In the genomic region with DNA sequence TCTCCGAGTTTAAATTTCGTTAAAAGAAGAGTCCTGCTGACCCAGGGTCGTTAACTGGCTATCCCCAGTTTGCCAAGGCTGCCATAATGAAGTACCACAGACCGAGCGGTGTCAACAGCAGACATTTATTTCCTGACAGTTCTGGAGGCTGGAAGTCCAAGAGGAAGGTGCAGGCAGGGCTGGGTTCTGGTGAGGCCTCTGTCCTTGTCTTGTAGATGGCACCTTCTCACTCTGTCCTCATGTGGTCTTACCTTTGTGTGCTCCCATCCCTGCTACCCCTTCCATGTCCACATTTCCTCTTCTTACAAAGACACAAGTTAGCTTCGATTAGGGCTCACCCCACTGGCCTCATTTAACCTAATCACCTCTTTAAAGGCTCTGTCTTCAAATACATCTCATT, we compare ENCODE assay signal across 19 cellular contexts. TPM values are rescaled to one million over a fixed set of nuclear protein-coding genes. Genes with fewer than 3 reads are reported as not detected.
A peak's percentile ranks its signal among the peaks of the same experiment; 100 is the strongest.
DNase-seq lines count a peak whose midpoint lies in the region; TF ChIP-seq lines count a peak whose summit lies in the region.
"Had no signal": no experiment of that assay in that cellular context is flagged by ENCODE, and none has a peak within 500 bp of the region (broad histone marks: within the 10 kb centered on the region; RNA-seq: fewer than 3 reads in every experiment).

No MANE protein-coding gene starts in this region.

- H3K23ac ChIP-seq in neuronal stem cell (ENCODE audit: low read depth, low read length, poor library complexity), result no peak overlapping the region

- H3K4ac ChIP-seq in neuronal stem cell (ENCODE audit: low read length), result no peak overlapping the region

- no peak overlapping the region for H4K91ac ChIP-seq in neuronal stem cell (ENCODE audit: low read depth, low read length, poor library complexity)

- H3K9me3 Mint-ChIP-seq in Caco-2 (ENCODE audit: unreplicated experiment), result no peaks in the 10 kb centered on the region

- H4K20me1 ChIP-seq in Loucy (ENCODE audit: insufficient read depth, low read length, poor library complexity, severe bottlenecking) (no peaks in the 10 kb centered on the region), OCI-LY7 (ENCODE audit: insufficient read depth, low read length) (no peaks in the 10 kb centered on the region)
- H4K20me1 ChIP-seq: BLaER1 treated with 17β-estradiol and CSF1 and Interleukin-3, amounts not matched to agents 10 nM and 100 nM had no signal

- intact Hi-C loops in Caco-2 (cut with micrococcal nuclease; ENCODE audit: unreplicated experiment), result loop anchor here (5.0 to 10.0 kb wide), 2 partner anchors 573 to 850 kb away; no protein-coding TSS in a partner anchor
- intact Hi-C loops in OCI-LY7 (cut with micrococcal nuclease; ENCODE audit: unreplicated experiment), result no loop called here

- no peak overlapping the region for H3K4me3 Mint-ChIP-seq in Caco-2 (ENCODE audit: unreplicated experiment)
- H3K4me3 Mint-ChIP-seq: CD4-positive, alpha-beta memory T cell had no signal

- H3K4me3 ChIP-seq in Caco-2 (ENCODE audit: low read depth, low read length), result no peak overlapping the region
- H3K4me3 ChIP-seq in HEK293 (ENCODE audit: low read depth, low read length), result no peak overlapping the region
- H3K4me3 ChIP-seq in Loucy (ENCODE audit: low read length, poor library complexity, severe bottlenecking), result no peak overlapping the region
- H3K4me3 ChIP-seq in neuronal stem cell (ENCODE audit: low read length in 2 of 2), result no peak overlapping the region
- no peak overlapping the region for H3K4me3 ChIP-seq in OCI-LY7 (ENCODE audit: low read depth, low read length, poor library complexity, severe bottlenecking)
- H3K4me3 ChIP-seq: BLaER1 treated with 17β-estradiol and CSF1 and Interleukin-3, amounts not matched to agents 10 nM and 100 nM; HAP-1 had no signal

- no peaks in the 10 kb centered on the region for H3K79me1 ChIP-seq in neuronal stem cell (ENCODE audit: low read depth, low read length)

- H3K9ac ChIP-seq in Loucy (ENCODE audit: low read depth, low read length, poor library complexity, severe bottlenecking), result no peak overlapping the region
- no peak overlapping the region for H3K9ac ChIP-seq in neuronal stem cell (ENCODE audit: low read depth, low read length, poor library complexity)
- H3K9ac ChIP-seq: BLaER1 treated with 17β-estradiol and CSF1 and Interleukin-3, amounts not matched to agents 10 nM and 100 nM had no signal

- H3K79me2 ChIP-seq in Loucy (ENCODE audit: insufficient read depth, low read length), result no peaks in the 10 kb centered on the region
- no peaks in the 10 kb centered on the region for H3K79me2 ChIP-seq in OCI-LY7 (ENCODE audit: insufficient read depth, low read depth, low read length)

- H2BK120ac ChIP-seq in neuronal stem cell (ENCODE audit: low read depth, low read length), result no peak overlapping the region

- H2BK5ac ChIP-seq in neuronal stem cell (ENCODE audit: low read length), result no peak overlapping the region

- H2AK5ac ChIP-seq in neuronal stem cell (ENCODE audit: low read depth, low read length), result no peak overlapping the region

- TF ChIP-seq CTCF in Caco-2 (IDR thresholded peaks at IDR 0.05; ENCODE audit: insufficient read depth in 1 of 2, low read depth in 1 of 2, low read length in 1 of 2, severe bottlenecking in 1 of 2, unreplicated experiment in 1 of 2) (no peak), HEK293 (tag by site-specific recombination; IDR thresholded peaks at IDR 0.05) (no peak), Loucy (conservative IDR thresholded peaks at IDR 0.05; ENCODE audit: low read length) (no peak), GM10266 (IDR thresholded peaks at IDR 0.05; ENCODE audit: control insufficient read depth, insufficient read depth, low read depth, missing control alignments) (no peak), OCI-LY7 (conservative IDR thresholded peaks at IDR 0.05; ENCODE audit: low read length) (no peak)

- H4K8ac ChIP-seq in neuronal stem cell (ENCODE audit: low read depth, low read length), result no peak overlapping the region

- no TSS peak for BruUV-seq in Caco-2 (replicated peaks; lab: Mats Ljungman, UMichigan)
- BruUV-seq in OCI-LY7 (replicated peaks; lab: Mats Ljungman, UMichigan), result no TSS peak

- H3K27me3 ChIP-seq in Caco-2 (replicated peaks; ENCODE audit: control insufficient read depth, insufficient read depth, low read length), result no peaks in the 10 kb centered on the region
- no peaks in the 10 kb centered on the region for H3K27me3 ChIP-seq in Loucy (ENCODE audit: insufficient read depth, low read length, poor library complexity, severe bottlenecking)
- H3K27me3 ChIP-seq in neuronal stem cell (ENCODE audit: control insufficient read depth in 3 of 3, insufficient read depth in 3 of 3, low read depth in 1 of 3, low read length in 3 of 3), result no peaks in the 10 kb centered on the region
- H3K27me3 ChIP-seq: BLaER1 treated with 17β-estradiol and CSF1 and Interleukin-3, amounts not matched to agents 10 nM and 100 nM had no signal

- no CpG with 5 or more reads among the region's 6 CpGs for WGBS in neuronal stem cell (ENCODE audit: extremely low coverage in 2 of 2, insufficient read length in 2 of 2, insufficient replicate concordance in 1 of 2), 2 donors

- POLR2A ChIA-PET in Caco-2 (lab: Charles Lee) (no interaction called here), HEK293 (lab: Yijun Ruan, JAX) (interaction anchor here (0.8 kb wide), 1 partner anchor 91 kb away, joined by 3 read pairs; no protein-coding TSS in a partner anchor), OCI-LY7 (lab: Charles Lee) (interaction anchor here (0.6 to 1.1 kb wide), 4 partner anchors 29 to 439 kb away, joined by 3 to 5 read pairs (median 3); a partner anchor contains a TSS)

- H2AFZ ChIP-seq in Loucy (ENCODE audit: low read length) (0 out of 2 replicates have a peak overlapping the region, but pooled peaks have one; percentile 68), neuronal stem cell (ENCODE audit: low read length) (peak overlapping the region; percentile 25), OCI-LY7 (ENCODE audit: low read length) (no peak overlapping the region)

- no peak overlapping the region for H3K27ac ChIP-seq in HEK293 (ENCODE audit: extremely low read depth, low read depth, low read length)
- no peak overlapping the region for H3K27ac ChIP-seq in neuronal stem cell (replicated peaks; ENCODE audit: low read length)
- H3K27ac ChIP-seq in OCI-LY7 (ENCODE audit: low read depth, low read length, poor library complexity, severe bottlenecking), result no peak overlapping the region
- H3K27ac ChIP-seq: 22Rv1; BLaER1 treated with 17β-estradiol and CSF1 and Interleukin-3, amounts not matched to agents 10 nM and 100 nM had no signal

- no peak overlapping the region for H3K14ac ChIP-seq in neuronal stem cell (ENCODE audit: low read length)

- DNase-seq in Caco-2, result no peak
- DNase-seq in neuronal stem cell (ENCODE audit: low spot score), result no peak
- no peak for DNase-seq in GM10266 (ENCODE audit: extremely low spot score)
- no peak for DNase-seq in medulla oblongata (ENCODE audit: extremely low spot score)
- no peak for DNase-seq in AG08396 (ENCODE audit: low spot score)
- no peak for DNase-seq in OCI-LY7 (ENCODE audit: low spot score)
- DNase-seq: AML-193; BE2C; CD4-positive, alpha-beta memory T cell; COR-L47; DMS153; DND-41; GDM1; GOT3 had no signal

- H3K4me1 ChIP-seq in Caco-2 (peaks cover 11% of the 10 kb centered on the region), HEK293 (ENCODE audit: control insufficient read depth, insufficient read depth, low read length) (no peaks in the 10 kb centered on the region), Loucy (ENCODE audit: insufficient read depth, low read length, poor library complexity, severe bottlenecking) (no peaks in the 10 kb centered on the region), neuronal stem cell (ENCODE audit: control insufficient read depth in 2 of 2, insufficient read depth in 1 of 2, low read depth in 1 of 2, low read length in 2 of 2) (no peaks in the 10 kb centered on the region), OCI-LY7 (ENCODE audit: insufficient read depth, low read length, poor library complexity, severe bottlenecking) (no peaks in the 10 kb centered on the region)
- H3K4me1 ChIP-seq: BE2C, HAP-1 had no signal

- H3K36me3 ChIP-seq in Caco-2 (ENCODE audit: control insufficient read depth, insufficient read depth, low read length), result no peaks in the 10 kb centered on the region
- no peaks in the 10 kb centered on the region for H3K36me3 ChIP-seq in HEK293 (ENCODE audit: control insufficient read depth in 2 of 2, insufficient read depth in 1 of 2, low read length in 2 of 2)
- H3K36me3 ChIP-seq in Loucy (ENCODE audit: insufficient read depth, low read length), result no peaks in the 10 kb centered on the region
- H3K36me3 ChIP-seq in neuronal stem cell (replicated peaks in 1 of 2; ENCODE audit: control insufficient read depth in 2 of 2, insufficient read depth in 2 of 2, low read length in 2 of 2), result no peaks in the 10 kb centered on the region
- H3K36me3 ChIP-seq in OCI-LY7 (ENCODE audit: insufficient read depth, low read length), result no peaks in the 10 kb centered on the region
- H3K36me3 ChIP-seq: BE2C; BLaER1 treated with 17β-estradiol and CSF1 and Interleukin-3, amounts not matched to agents 10 nM and 100 nM; HAP-1 had no signal

- H2BK15ac ChIP-seq in neuronal stem cell (ENCODE audit: low read length), result no peak overlapping the region

- no peaks in the 10 kb centered on the region for H3F3A ChIP-seq in Loucy (ENCODE audit: low read depth)

- H3K4me2 ChIP-seq in Loucy (ENCODE audit: low read depth, low read length, poor library complexity, severe bottlenecking) (no peak overlapping the region), neuronal stem cell (ENCODE audit: insufficient read depth, low read length, poor library complexity, severe bottlenecking) (no peak overlapping the region), OCI-LY7 (ENCODE audit: low read length) (no peak overlapping the region)
- H3K4me2 ChIP-seq: BLaER1 treated with 17β-estradiol and CSF1 and Interleukin-3, amounts not matched to agents 10 nM and 100 nM had no signal

- H3K4me1 Mint-ChIP-seq in Caco-2 (ENCODE audit: low read depth, unreplicated experiment), result peaks cover 13% of the 10 kb centered on the region

- no peak overlapping the region for H2BK12ac ChIP-seq in neuronal stem cell (ENCODE audit: low read length)

- no peaks in the 10 kb centered on the region for H3K9me2 ChIP-seq in Loucy (replicated peaks; ENCODE audit: low read depth, low read length)
- H3K9me2 ChIP-seq in OCI-LY7 (ENCODE audit: insufficient read depth, low read length), result no peaks in the 10 kb centered on the region

- no peaks in the 10 kb centered on the region for H3K27me3 Mint-ChIP-seq in Caco-2 (ENCODE audit: insufficient read depth, unreplicated experiment)

- peak overlapping the region; percentile 87 for H3K27ac Mint-ChIP-seq in Caco-2 (ENCODE audit: unreplicated experiment)
- H3K27ac Mint-ChIP-seq: CD4-positive, alpha-beta memory T cell had no signal

- CTCF ChIA-PET in Caco-2 (lab: Charles Lee) (interaction anchor here (0.6 to 2.6 kb wide), 4 partner anchors 30 to 774 kb away, joined by 3 to 91 read pairs (median 6); a partner anchor contains a TSS), HEK293 (lab: Yijun Ruan, JAX) (interaction anchor here (0.6 to 11.6 kb wide), 27 partner anchors 8 to 797 kb away, joined by 3 to 475 read pairs (median 6); no protein-coding TSS in a partner anchor), OCI-LY7 (lab: Charles Lee; ENCODE audit: unreplicated experiment) (interaction anchor here (0.6 to 1.5 kb wide), 3 partner anchors 86 to 1100 kb away, joined by 3 to 8 read pairs (median 4); no protein-coding TSS in a partner anchor)

- no peak overlapping the region for H3K18ac ChIP-seq in neuronal stem cell (ENCODE audit: low read length)

- peaks cover 5% of the 10 kb centered on the region for H3K36me3 Mint-ChIP-seq in Caco-2 (ENCODE audit: insufficient read depth, unreplicated experiment)
- H3K36me3 Mint-ChIP-seq: CD4-positive, alpha-beta memory T cell had no signal

- H3K9me3 ChIP-seq in Caco-2 (no peaks in the 10 kb centered on the region), HEK293 (ENCODE audit: control insufficient read depth, insufficient read depth, low read depth, low read length) (no peaks in the 10 kb centered on the region), Loucy (ENCODE audit: insufficient read depth, low read depth, low read length) (no peaks in the 10 kb centered on the region), neuronal stem cell (replicated peaks in 1 of 2; ENCODE audit: control insufficient read depth in 2 of 2, insufficient read depth in 1 of 2, low read depth in 1 of 2, low read length in 2 of 2) (no peaks in the 10 kb centered on the region), OCI-LY7 (ENCODE audit: low read length) (no peaks in the 10 kb centered on the region)
- H3K9me3 ChIP-seq: BE2C; BLaER1 treated with 17β-estradiol and CSF1 and Interleukin-3, amounts not matched to agents 10 nM and 100 nM; HAP-1 had no signal

RNA-seq across cellular contexts. Expression of a gene that starts 29.8 kb away (rescaled TPM):
- total RNA-seq in Caco-2 (2022) (60.3 TPM in 2 replicates), OCI-LY7 (2022) (68.0 and 70.5 TPM in 2 replicates)
- 64.2 TPM for polyA plus RNA-seq in neuronal stem cell (2013, experiment 1 of 2)
- polyA plus RNA-seq in neuronal stem cell (2013, experiment 2 of 2), result 65.0 TPM
- total RNA-seq in OCI-LY7 (2014; rRNA removed; shearing (Covaris generic)), result 54.6 and 70.9 TPM in 2 replicates
